Comparison of ENCODE assay signal across 16 cellular contexts in genomic region chr22:20663941-20664593, GRCh38.
DNase-seq lines count a peak whose midpoint lies in the region; TF ChIP-seq lines count a peak whose summit lies in the region.
"Had no signal": no experiment of that assay in that cellular context is flagged by ENCODE, and none has a peak within 500 bp of the region (broad histone marks: within the 10 kb centered on the region; RNA-seq: fewer than 3 reads in every experiment).

No MANE protein-coding gene starts in this region.

- H3K27me3 Mint-ChIP-seq in activated CD4-positive, alpha-beta T cell treated with anti-CD3 and anti-CD28 coated beads, Interleukin-2, amount 10 ng/mL, durations not matched to agents 24 days and 14 days = peaks cover 39% of the 10 kb centered on the region
- H3K27me3 Mint-ChIP-seq in osteocyte (ENCODE audit: unreplicated experiment) = peaks cover 52% of the 10 kb centered on the region

- peaks cover 3% of the 10 kb centered on the region for H3K9me3 Mint-ChIP-seq in activated CD4-positive, alpha-beta T cell treated with anti-CD3 and anti-CD28 coated beads, Interleukin-2, amount 10 ng/mL, durations not matched to agents 24 days and 14 days
- H3K9me3 Mint-ChIP-seq in osteocyte (ENCODE audit: unreplicated experiment) = peaks cover 8% of the 10 kb centered on the region

- intact Hi-C loops in activated CD4-positive, alpha-beta T cell treated with anti-CD3 and anti-CD28 coated beads, Interleukin-2, amount 10 ng/mL, durations not matched to agents 24 days and 14 days (cut with micrococcal nuclease) = no loop called here

- no peaks in the 10 kb centered on the region for H3K36me3 Mint-ChIP-seq in activated CD4-positive, alpha-beta T cell treated with anti-CD3 and anti-CD28 coated beads, Interleukin-2, amount 10 ng/mL, durations not matched to agents 24 days and 14 days (ENCODE audit: low read depth)
- no peaks in the 10 kb centered on the region for H3K36me3 Mint-ChIP-seq in osteocyte (ENCODE audit: unreplicated experiment)
- H3K36me3 Mint-ChIP-seq: CD14-positive monocyte; CD8-positive, alpha-beta T cell had no signal

- DNase-seq in activated CD4-positive, alpha-beta T cell treated with anti-CD3 and anti-CD28 coated beads, Interleukin-2, amount 10 ng/mL, durations not matched to agents 24 days and 14 days = peak; percentile 46
- no peak for DNase-seq in activated CD4-positive, alpha-beta T cell treated with anti-CD3 and anti-CD28 coated beads, Interleukin-2, amount 50 U/mL, for 4 hours
- no peak for DNase-seq in epithelial cell of prostate (ENCODE audit: low read depth, low spot score)
- peak; percentile 67 for DNase-seq in osteocyte (ENCODE audit: extremely low spot score, unreplicated experiment)
- DNase-seq in stimulated activated CD4-positive, alpha-beta T cell treated with anti-CD3 and anti-CD28 coated beads, Interleukin-1b, Interleukin-23, amount 100 ng/mL, for 48 hours = no peak
- DNase-seq in islet precursor cell = no peak
- DNase-seq in activated effector memory CD4-positive, alpha-beta T cell treated with anti-CD3 and anti-CD28 coated beads, Interleukin-2, amount 50 U/mL, for 16 hours = no peak
- no peak for DNase-seq in NCI-H748 (lab: John Stamatoyannopoulos, UW; ENCODE audit: unreplicated experiment)
- DNase-seq: CD8-positive, alpha-beta T cell; COR-L47; DND-41; GF-D8 had no signal

- no peak overlapping the region for H3K4me3 Mint-ChIP-seq in activated CD4-positive, alpha-beta T cell treated with anti-CD3 and anti-CD28 coated beads, Interleukin-2, amount 10 ng/mL, durations not matched to agents 24 days and 14 days
- no peak overlapping the region for H3K4me3 Mint-ChIP-seq in osteocyte (ENCODE audit: unreplicated experiment)
- H3K4me3 Mint-ChIP-seq: CD14-positive monocyte; CD8-positive, alpha-beta T cell had no signal

- TF ChIP-seq CTCF in osteocyte (IDR thresholded peaks at IDR 0.05) = no peak

- peak overlapping the region; percentile 47 for H3K27ac ChIP-seq in epithelial cell of prostate
- H3K27ac ChIP-seq: 22Rv1, HL-60 had no signal

- H3K4me1 Mint-ChIP-seq in activated CD4-positive, alpha-beta T cell treated with anti-CD3 and anti-CD28 coated beads, Interleukin-2, amount 10 ng/mL, durations not matched to agents 24 days and 14 days = no peaks in the 10 kb centered on the region
- no peaks in the 10 kb centered on the region for H3K4me1 Mint-ChIP-seq in osteocyte (ENCODE audit: unreplicated experiment)
- H3K4me1 Mint-ChIP-seq: IgD-negative memory B cell had no signal

- no peak overlapping the region for H3K27ac Mint-ChIP-seq in activated CD4-positive, alpha-beta T cell treated with anti-CD3 and anti-CD28 coated beads, Interleukin-2, amount 10 ng/mL, durations not matched to agents 24 days and 14 days
- no peak overlapping the region for H3K27ac Mint-ChIP-seq in osteocyte (ENCODE audit: unreplicated experiment)
- H3K27ac Mint-ChIP-seq: CD14-positive monocyte; CD8-positive, alpha-beta T cell; IgD-negative memory B cell had no signal

Comparison
In these comparisons a context has a peak if more than half of its experiments do, and no peak if none do; other contexts are left out.
1. DNase-seq: peak in activated CD4-positive, alpha-beta T cell treated with anti-CD3 and anti-CD28 coated beads, Interleukin-2, amount 10 ng/mL, durations not matched to agents 24 days and 14 days (single experiment) and osteocyte (single experiment); none in activated CD4-positive, alpha-beta T cell treated with anti-CD3 and anti-CD28 coated beads, Interleukin-2, amount 50 U/mL, for 4 hours (0 of 2), epithelial cell of prostate (single experiment), stimulated activated CD4-positive, alpha-beta T cell treated with anti-CD3 and anti-CD28 coated beads, Interleukin-1b, Interleukin-23, amount 100 ng/mL, for 48 hours (single experiment), islet precursor cell (single experiment), activated effector memory CD4-positive, alpha-beta T cell treated with anti-CD3 and anti-CD28 coated beads, Interleukin-2, amount 50 U/mL, for 16 hours (single experiment) and NCI-H748 (single experiment).